ENCODE assay signal across 30 cellular contexts in the genomic region with DNA sequence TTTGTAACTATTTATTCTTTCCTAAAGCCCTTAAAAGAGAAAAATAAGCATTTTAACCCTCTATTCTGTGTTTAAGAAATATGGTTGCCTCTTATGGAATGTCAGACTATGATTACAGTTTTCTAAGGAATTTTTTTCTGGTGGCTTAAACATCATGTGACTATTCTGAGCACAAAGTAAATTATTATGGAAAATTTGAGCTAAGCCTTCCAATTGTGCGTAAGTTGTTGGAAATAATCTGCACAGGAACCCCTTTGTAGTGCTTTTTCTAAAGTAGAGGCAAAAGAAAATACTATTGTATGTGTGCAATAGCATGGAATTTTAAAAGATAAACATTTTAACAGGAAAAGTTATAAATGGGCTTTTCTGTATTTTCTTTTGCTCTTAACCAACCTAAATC.
"Had no signal": no experiment of that assay in that cellular context is flagged by ENCODE, and none has a peak within 500 bp of the region (broad histone marks: within the 10 kb centered on the region; RNA-seq: fewer than 3 reads in every experiment).

No MANE protein-coding gene starts in this region.

- H3K4me1 ChIP-seq: foreskin keratinocyte, heart right ventricle had no signal

- H3K9me3 ChIP-seq: esophagus muscularis mucosa, gastroesophageal sphincter, heart right ventricle had no signal

- H3K4me3 ChIP-seq: coronary artery, dorsolateral prefrontal cortex, esophagus muscularis mucosa, gastroesophageal sphincter, heart right ventricle had no signal

- H3K27me3 ChIP-seq: brain microvascular endothelial cell, dorsolateral prefrontal cortex, esophagus muscularis mucosa, foreskin keratinocyte, gastroesophageal sphincter, heart right ventricle had no signal

- FAIRE-seq: bronchial epithelial cell had no signal

- H3K27ac ChIP-seq: brain microvascular endothelial cell, coronary artery, dorsolateral prefrontal cortex, foreskin keratinocyte, heart right ventricle, WERI-Rb-1 had no signal

- DNase-seq: activated B cell treated with CpG ODN at 0.5 μM for 24 hours; activated CD4-positive, alpha-beta memory T cell treated with anti-CD3 and anti-CD28 coated beads for 36 hours; activated CD4-positive, alpha-beta T cell treated with anti-CD3 and anti-CD28 coated beads for 48 hours; activated CD8-positive, alpha-beta memory T cell treated with anti-CD3 and anti-CD28 coated beads, Interleukin-2, amount 10 ng/mL, durations not matched to agents 7 days and 5 days; activated CD8-positive, alpha-beta memory T cell treated with anti-CD3 and anti-CD28 coated beads, Interleukin-2, amount 50 U/mL, for 4 hours; activated CD8-positive, alpha-beta T cell treated with anti-CD3 and anti-CD28 coated beads, Interleukin-2, amount 10 ng/mL, durations not matched to agents 7 days and 5 days; activated effector memory CD4-positive, alpha-beta T cell treated with Interleukin-2 at 50 U/mL for 16 hours; activated gamma-delta T cell treated with Interleukin-2 at 50 U/mL for 16 hours; activated naive CD4-positive, alpha-beta T cell treated with anti-CD3 and anti-CD28 coated beads, Interleukin-2, amount 50 U/mL, for 16 hours; activated naive CD4-positive, alpha-beta T cell treated with Interleukin-2 at 50 U/mL for 16 hours; activated T-cell treated with anti-CD3 and anti-CD28 coated beads, Interleukin-2, amount 50 U/mL, for 1 hour; activated T-cell treated with anti-CD3 and anti-CD28 coated beads, Interleukin-2, amount 50 U/mL, for 72 hours; amniotic stem cell; anterior cingulate cortex; brain microvascular endothelial cell; dorsolateral prefrontal cortex; effector memory CD4-positive, alpha-beta T cell; endodermal cell; erythroblast; foreskin keratinocyte; heart right ventricle; T-helper 1 cell; T-helper 17 cell; T1000; WERI-Rb-1 had no signal

- ATAC-seq: activated CD4-positive, CD25-positive, alpha-beta regulatory T cell treated with anti-CD3 and anti-CD28 coated beads, Interleukin-2, amount 50 U/mL, for 24 hours; activated CD8-positive, alpha-beta memory T cell treated with anti-CD3 and anti-CD28 coated beads, Interleukin-2, amount 10 ng/mL, durations not matched to agents 7 days and 5 days; activated CD8-positive, alpha-beta T cell treated with anti-CD3 and anti-CD28 coated beads, Interleukin-2, amount 10 ng/mL, durations not matched to agents 7 days and 5 days; activated T-cell treated with anti-CD3 and anti-CD28 coated beads, Interleukin-2, amount 50 U/mL, for 72 hours; foreskin keratinocyte; gastroesophageal sphincter; heart right ventricle; T-helper 17 cell had no signal

- H3K36me3 ChIP-seq: brain microvascular endothelial cell, WERI-Rb-1 had no signal
